Comparison of ENCODE assay signal across 1 cellular context in the genomic region with DNA sequence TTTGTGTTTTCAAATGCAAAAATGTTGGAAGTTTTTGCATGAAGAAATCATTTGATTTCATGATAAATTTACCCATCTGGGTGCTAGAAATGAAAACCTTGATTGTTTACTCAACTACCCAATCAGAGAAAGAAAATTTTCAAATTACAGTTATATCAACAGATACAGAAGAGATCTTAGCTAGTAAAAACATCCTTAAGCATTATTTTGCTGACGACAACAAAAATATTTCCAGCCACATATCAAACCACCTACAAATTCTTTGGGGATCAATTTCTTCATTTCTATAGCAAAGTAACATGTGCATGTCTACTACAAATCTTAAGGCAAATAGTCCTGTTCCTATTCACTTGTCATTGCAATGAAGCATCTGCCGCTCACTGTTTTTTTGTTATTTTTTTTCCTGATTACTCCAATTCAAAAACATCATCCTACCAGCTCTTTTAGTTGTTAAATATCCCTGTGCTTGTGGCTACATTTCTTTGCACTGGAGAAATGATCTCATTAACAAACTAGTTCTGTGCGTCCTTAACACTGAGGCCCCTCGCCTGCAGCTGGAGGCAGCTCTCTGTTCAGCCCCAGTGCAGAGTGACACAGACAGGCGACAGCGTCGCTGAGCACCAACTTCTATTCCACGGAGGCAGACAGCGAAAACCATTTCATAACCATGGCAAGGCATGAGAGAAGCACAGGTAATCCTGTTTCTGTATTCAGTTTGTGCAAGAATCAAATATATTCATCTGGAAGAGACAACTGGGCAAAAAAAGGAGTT.
TF ChIP-seq lines count a peak whose summit lies in the region.

No MANE protein-coding gene starts in this region.

TF ChIP-seq in WTC11, 78 proteins besides CTCF, POLR2A, EP300 and RAD21 (continued from another document):
- TF ChIP-seq, protein P1, sequence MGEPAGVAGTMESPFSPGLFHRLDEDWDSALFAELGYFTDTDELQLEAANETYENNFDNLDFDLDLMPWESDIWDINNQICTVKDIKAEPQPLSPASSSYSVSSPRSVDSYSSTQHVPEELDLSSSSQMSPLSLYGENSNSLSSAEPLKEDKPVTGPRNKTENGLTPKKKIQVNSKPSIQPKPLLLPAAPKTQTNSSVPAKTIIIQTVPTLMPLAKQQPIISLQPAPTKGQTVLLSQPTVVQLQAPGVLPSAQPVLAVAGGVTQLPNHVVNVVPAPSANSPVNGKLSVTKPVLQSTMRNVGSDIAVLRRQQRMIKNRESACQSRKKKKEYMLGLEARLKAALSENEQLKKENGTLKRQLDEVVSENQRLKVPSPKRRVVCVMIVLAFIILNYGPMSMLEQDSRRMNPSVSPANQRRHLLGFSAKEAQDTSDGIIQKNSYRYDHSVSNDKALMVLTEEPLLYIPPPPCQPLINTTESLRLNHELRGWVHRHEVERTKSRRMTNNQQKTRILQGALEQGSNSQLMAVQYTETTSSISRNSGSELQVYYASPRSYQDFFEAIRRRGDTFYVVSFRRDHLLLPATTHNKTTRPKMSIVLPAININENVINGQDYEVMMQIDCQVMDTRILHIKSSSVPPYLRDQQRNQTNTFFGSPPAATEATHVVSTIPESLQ (CRISPR knock-in tag; IDR thresholded peaks at IDR 0.05), result no peak
- TF ChIP-seq ZNF671 (CRISPR knock-in tag; IDR thresholded peaks at IDR 0.05) (no peak), MYBL2 (CRISPR knock-in tag; IDR thresholded peaks at IDR 0.05) (no peak), TEAD4 (CRISPR knock-in tag; IDR thresholded peaks at IDR 0.05) (no peak), ETV6 (CRISPR knock-in tag; IDR thresholded peaks at IDR 0.05) (no peak), FOXP1 (CRISPR knock-in tag; IDR thresholded peaks at IDR 0.05; ENCODE audit: borderline replicate concordance) (no peak), NFE2L1 (CRISPR knock-in tag; IDR thresholded peaks at IDR 0.05) (no peak)
- TF ChIP-seq, protein P2, sequence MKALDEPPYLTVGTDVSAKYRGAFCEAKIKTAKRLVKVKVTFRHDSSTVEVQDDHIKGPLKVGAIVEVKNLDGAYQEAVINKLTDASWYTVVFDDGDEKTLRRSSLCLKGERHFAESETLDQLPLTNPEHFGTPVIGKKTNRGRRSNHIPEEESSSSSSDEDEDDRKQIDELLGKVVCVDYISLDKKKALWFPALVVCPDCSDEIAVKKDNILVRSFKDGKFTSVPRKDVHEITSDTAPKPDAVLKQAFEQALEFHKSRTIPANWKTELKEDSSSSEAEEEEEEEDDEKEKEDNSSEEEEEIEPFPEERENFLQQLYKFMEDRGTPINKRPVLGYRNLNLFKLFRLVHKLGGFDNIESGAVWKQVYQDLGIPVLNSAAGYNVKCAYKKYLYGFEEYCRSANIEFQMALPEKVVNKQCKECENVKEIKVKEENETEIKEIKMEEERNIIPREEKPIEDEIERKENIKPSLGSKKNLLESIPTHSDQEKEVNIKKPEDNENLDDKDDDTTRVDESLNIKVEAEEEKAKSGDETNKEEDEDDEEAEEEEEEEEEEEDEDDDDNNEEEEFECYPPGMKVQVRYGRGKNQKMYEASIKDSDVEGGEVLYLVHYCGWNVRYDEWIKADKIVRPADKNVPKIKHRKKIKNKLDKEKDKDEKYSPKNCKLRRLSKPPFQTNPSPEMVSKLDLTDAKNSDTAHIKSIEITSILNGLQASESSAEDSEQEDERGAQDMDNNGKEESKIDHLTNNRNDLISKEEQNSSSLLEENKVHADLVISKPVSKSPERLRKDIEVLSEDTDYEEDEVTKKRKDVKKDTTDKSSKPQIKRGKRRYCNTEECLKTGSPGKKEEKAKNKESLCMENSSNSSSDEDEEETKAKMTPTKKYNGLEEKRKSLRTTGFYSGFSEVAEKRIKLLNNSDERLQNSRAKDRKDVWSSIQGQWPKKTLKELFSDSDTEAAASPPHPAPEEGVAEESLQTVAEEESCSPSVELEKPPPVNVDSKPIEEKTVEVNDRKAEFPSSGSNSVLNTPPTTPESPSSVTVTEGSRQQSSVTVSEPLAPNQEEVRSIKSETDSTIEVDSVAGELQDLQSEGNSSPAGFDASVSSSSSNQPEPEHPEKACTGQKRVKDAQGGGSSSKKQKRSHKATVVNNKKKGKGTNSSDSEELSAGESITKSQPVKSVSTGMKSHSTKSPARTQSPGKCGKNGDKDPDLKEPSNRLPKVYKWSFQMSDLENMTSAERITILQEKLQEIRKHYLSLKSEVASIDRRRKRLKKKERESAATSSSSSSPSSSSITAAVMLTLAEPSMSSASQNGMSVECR (CRISPR knock-in tag; IDR thresholded peaks at IDR 0.05; ENCODE audit: borderline replicate concordance), result no peak
- TF ChIP-seq, protein P3, sequence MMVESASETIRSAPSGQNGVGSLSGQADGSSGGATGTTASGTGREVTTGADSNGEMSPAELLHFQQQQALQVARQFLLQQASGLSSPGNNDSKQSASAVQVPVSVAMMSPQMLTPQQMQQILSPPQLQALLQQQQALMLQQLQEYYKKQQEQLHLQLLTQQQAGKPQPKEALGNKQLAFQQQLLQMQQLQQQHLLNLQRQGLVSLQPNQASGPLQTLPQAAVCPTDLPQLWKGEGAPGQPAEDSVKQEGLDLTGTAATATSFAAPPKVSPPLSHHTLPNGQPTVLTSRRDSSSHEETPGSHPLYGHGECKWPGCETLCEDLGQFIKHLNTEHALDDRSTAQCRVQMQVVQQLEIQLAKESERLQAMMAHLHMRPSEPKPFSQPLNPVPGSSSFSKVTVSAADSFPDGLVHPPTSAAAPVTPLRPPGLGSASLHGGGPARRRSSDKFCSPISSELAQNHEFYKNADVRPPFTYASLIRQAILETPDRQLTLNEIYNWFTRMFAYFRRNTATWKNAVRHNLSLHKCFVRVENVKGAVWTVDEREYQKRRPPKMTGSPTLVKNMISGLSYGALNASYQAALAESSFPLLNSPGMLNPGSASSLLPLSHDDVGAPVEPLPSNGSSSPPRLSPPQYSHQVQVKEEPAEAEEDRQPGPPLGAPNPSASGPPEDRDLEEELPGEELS (CRISPR knock-in tag; IDR thresholded peaks at IDR 0.05), result no peak
- TF ChIP-seq, protein P4, sequence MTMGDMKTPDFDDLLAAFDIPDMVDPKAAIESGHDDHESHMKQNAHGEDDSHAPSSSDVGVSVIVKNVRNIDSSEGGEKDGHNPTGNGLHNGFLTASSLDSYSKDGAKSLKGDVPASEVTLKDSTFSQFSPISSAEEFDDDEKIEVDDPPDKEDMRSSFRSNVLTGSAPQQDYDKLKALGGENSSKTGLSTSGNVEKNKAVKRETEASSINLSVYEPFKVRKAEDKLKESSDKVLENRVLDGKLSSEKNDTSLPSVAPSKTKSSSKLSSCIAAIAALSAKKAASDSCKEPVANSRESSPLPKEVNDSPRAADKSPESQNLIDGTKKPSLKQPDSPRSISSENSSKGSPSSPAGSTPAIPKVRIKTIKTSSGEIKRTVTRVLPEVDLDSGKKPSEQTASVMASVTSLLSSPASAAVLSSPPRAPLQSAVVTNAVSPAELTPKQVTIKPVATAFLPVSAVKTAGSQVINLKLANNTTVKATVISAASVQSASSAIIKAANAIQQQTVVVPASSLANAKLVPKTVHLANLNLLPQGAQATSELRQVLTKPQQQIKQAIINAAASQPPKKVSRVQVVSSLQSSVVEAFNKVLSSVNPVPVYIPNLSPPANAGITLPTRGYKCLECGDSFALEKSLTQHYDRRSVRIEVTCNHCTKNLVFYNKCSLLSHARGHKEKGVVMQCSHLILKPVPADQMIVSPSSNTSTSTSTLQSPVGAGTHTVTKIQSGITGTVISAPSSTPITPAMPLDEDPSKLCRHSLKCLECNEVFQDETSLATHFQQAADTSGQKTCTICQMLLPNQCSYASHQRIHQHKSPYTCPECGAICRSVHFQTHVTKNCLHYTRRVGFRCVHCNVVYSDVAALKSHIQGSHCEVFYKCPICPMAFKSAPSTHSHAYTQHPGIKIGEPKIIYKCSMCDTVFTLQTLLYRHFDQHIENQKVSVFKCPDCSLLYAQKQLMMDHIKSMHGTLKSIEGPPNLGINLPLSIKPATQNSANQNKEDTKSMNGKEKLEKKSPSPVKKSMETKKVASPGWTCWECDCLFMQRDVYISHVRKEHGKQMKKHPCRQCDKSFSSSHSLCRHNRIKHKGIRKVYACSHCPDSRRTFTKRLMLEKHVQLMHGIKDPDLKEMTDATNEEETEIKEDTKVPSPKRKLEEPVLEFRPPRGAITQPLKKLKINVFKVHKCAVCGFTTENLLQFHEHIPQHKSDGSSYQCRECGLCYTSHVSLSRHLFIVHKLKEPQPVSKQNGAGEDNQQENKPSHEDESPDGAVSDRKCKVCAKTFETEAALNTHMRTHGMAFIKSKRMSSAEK (CRISPR knock-in tag; IDR thresholded peaks at IDR 0.05; ENCODE audit: borderline replicate concordance), result no peak
- TF ChIP-seq, protein P5, sequence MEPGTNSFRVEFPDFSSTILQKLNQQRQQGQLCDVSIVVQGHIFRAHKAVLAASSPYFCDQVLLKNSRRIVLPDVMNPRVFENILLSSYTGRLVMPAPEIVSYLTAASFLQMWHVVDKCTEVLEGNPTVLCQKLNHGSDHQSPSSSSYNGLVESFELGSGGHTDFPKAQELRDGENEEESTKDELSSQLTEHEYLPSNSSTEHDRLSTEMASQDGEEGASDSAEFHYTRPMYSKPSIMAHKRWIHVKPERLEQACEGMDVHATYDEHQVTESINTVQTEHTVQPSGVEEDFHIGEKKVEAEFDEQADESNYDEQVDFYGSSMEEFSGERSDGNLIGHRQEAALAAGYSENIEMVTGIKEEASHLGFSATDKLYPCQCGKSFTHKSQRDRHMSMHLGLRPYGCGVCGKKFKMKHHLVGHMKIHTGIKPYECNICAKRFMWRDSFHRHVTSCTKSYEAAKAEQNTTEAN (CRISPR knock-in tag; IDR thresholded peaks at IDR 0.05), result no peak
- TF ChIP-seq, protein P6, sequence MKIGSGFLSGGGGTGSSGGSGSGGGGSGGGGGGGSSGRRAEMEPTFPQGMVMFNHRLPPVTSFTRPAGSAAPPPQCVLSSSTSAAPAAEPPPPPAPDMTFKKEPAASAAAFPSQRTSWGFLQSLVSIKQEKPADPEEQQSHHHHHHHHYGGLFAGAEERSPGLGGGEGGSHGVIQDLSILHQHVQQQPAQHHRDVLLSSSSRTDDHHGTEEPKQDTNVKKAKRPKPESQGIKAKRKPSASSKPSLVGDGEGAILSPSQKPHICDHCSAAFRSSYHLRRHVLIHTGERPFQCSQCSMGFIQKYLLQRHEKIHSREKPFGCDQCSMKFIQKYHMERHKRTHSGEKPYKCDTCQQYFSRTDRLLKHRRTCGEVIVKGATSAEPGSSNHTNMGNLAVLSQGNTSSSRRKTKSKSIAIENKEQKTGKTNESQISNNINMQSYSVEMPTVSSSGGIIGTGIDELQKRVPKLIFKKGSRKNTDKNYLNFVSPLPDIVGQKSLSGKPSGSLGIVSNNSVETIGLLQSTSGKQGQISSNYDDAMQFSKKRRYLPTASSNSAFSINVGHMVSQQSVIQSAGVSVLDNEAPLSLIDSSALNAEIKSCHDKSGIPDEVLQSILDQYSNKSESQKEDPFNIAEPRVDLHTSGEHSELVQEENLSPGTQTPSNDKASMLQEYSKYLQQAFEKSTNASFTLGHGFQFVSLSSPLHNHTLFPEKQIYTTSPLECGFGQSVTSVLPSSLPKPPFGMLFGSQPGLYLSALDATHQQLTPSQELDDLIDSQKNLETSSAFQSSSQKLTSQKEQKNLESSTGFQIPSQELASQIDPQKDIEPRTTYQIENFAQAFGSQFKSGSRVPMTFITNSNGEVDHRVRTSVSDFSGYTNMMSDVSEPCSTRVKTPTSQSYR (CRISPR knock-in tag; IDR thresholded peaks at IDR 0.05), result no peak
